ENCODE assay signal across 20 cellular contexts in genomic region chr20:49521356-49521755, GRCh38. TPM values are rescaled to one million over a fixed set of nuclear protein-coding genes. Genes with fewer than 3 reads are reported as not detected.
A peak's percentile ranks its signal among the peaks of the same experiment; 100 is the strongest.
DNase-seq lines count a peak whose midpoint lies in the region; ATAC-seq and TF ChIP-seq lines count a peak whose summit lies in the region.
"Had no signal": no experiment of that assay in that cellular context is flagged by ENCODE, and none has a peak within 500 bp of the region (broad histone marks: within the 10 kb centered on the region; RNA-seq: fewer than 3 reads in every experiment).

No MANE protein-coding gene starts in this region.

- no peaks in the 10 kb centered on the region for H3K9me3 ChIP-seq in sigmoid colon
- H3K9me3 ChIP-seq in tibial artery, result no peaks in the 10 kb centered on the region
- H3K9me3 ChIP-seq: HAP-1 had no signal

- DNase-seq in NCI-H1105 treated with DMSO at 0.1 percent for 48 hours (lab: John Stamatoyannopoulos, UW) (peak; percentile 31), NCI-H1105 (lab: John Stamatoyannopoulos, UW) (no peak), myocyte (ENCODE audit: low read depth) (peak; percentile 18), sigmoid colon (peak; percentile 34), tibial artery (peak; percentile 25 to 71), NCI-H1436 treated with DMSO at 0.1 percent for 48 hours (lab: John Stamatoyannopoulos, UW) (no peak)
- DNase-seq: CD4-positive, alpha-beta memory T cell; DMS153; DMS79; GDM1; IMR-90 had no signal

- no peak for TF ChIP-seq EP300 in sigmoid colon (IDR thresholded peaks at IDR 0.05)

- TF ChIP-seq CTCF in sigmoid colon (IDR thresholded peaks at IDR 0.05) (no peak), tibial artery (IDR thresholded peaks at IDR 0.05) (no peak)

- no peak overlapping the region for H3K27ac ChIP-seq in sigmoid colon
- H3K27ac ChIP-seq in tibial artery, result peak overlapping the region; percentile 43 to 75
- H3K27ac ChIP-seq: 22Rv1, BLaER1, HL-60 had no signal

- intact Hi-C loops in sigmoid colon (cut with DNase I), result no loop called here
- intact Hi-C loops in tibial artery (cut with DNase I; ENCODE audit: low total_unique reads), result no loop called here

- H3K4me3 ChIP-seq in sigmoid colon, result no peak overlapping the region
- no peak overlapping the region for H3K4me3 ChIP-seq in tibial artery
- H3K4me3 ChIP-seq: BLaER1, HAP-1 had no signal

- no peak for ATAC-seq in GM18502 (IDR thresholded peaks at IDR 0.05; ENCODE audit: poor library complexity, unreplicated experiment)
- ATAC-seq in HG02981 (IDR thresholded peaks at IDR 0.05; ENCODE audit: unreplicated experiment), result no peak

- WGBS in sigmoid colon, 2 donors, result 69 to 79% methylated on average over 4 of the region's 4 CpGs

- peaks cover 0 to 3% (median 0%) of the 10 kb centered on the region in 4 donors for H3K4me1 ChIP-seq in sigmoid colon
- peaks cover 0 to 88% (median 18%) of the 10 kb centered on the region in 4 donors for H3K4me1 ChIP-seq in tibial artery
- H3K4me1 ChIP-seq: BLaER1, HAP-1 had no signal

- no peaks in the 10 kb centered on the region for H3K27me3 ChIP-seq in sigmoid colon
- no peaks in the 10 kb centered on the region for H3K27me3 ChIP-seq in tibial artery
- H3K27me3 ChIP-seq: BLaER1 had no signal

- H3K36me3 ChIP-seq in sigmoid colon (peaks cover 0 to 34% (median 2%) of the 10 kb centered on the region in 4 donors), tibial artery (peaks cover 24 to 53% (median 33%) of the 10 kb centered on the region in 3 donors)
- H3K36me3 ChIP-seq: HAP-1 had no signal

- no peak for TF ChIP-seq POLR2A in sigmoid colon (IDR thresholded peaks at IDR 0.05)

RNA-seq across cellular contexts. Expression of gene KCNB1, which starts 38.9 kb away (rescaled TPM):
- total RNA-seq in myocyte (6.1 and 9.0 TPM in 2 replicates), sigmoid colon (10 to 100 TPM; 11.8 to 20.6 (median 18.8) TPM)
- polyA plus RNA-seq in myocyte (2012), result 10.9 TPM
- 1 to 10 TPM in 1 of 3 donors, under 1 TPM in 1, not detected in 1; under 0.01 to 2.5 TPM for polyA plus RNA-seq in sigmoid colon
- total RNA-seq: A673; CD4-positive, alpha-beta memory T cell; IMR-90 had no signal
- polyA plus RNA-seq: CD14-positive monocyte had no signal

RNA-seq across cellular contexts. Expression of gene PTGIS, which starts 46.6 kb away (rescaled TPM):
- 1.2 and 1.5 TPM in 2 replicates for total RNA-seq in myocyte
- 4.2 TPM for polyA plus RNA-seq in myocyte (2012)
- 100 to 1,000 TPM in 1 of 4 donors, 10 to 100 TPM in 3; 55.3 to 241 (median 82.5) TPM for total RNA-seq in sigmoid colon
- polyA plus RNA-seq in sigmoid colon, result 10 to 100 TPM in 1 of 3 donors, 1 to 10 TPM in 1, under 1 TPM in 1; 0.46 to 12.0 (median 5.8) TPM
- total RNA-seq: A673; CD4-positive, alpha-beta memory T cell; H4 had no signal
- polyA plus RNA-seq: CD14-positive monocyte; CD4-positive, alpha-beta memory T cell had no signal

Comparison
In these comparisons a context has a peak if more than half of its experiments do, and no peak if none do; other contexts are left out.
1. DNase-seq: peak in NCI-H1105 treated with DMSO at 0.1 percent for 48 hours (single experiment), myocyte (single experiment), sigmoid colon (single experiment) and tibial artery (2 of 2); none in NCI-H1105 (single experiment) and NCI-H1436 treated with DMSO at 0.1 percent for 48 hours (single experiment).
2. H3K27ac ChIP-seq: peak in tibial artery (2 of 2); none in sigmoid colon (0 of 4).
3. RNA of gene PTGIS, which starts 46.6 kb away (total RNA-seq): 55.3 to 241 TPM in sigmoid colon; 1.2 to 1.5 TPM in myocyte; every median in the first group is over 10 times any median in the second.